ENCODE assay signal across 1 cellular context in genomic region chr4:148634476-148634875, GRCh38.
TF ChIP-seq lines count a peak whose summit lies in the region.

No MANE protein-coding gene starts in this region.

TF ChIP-seq in IMR-90, 13 proteins besides CTCF, POLR2A, EP300 and RAD21 (continued from another document):
- no peak for TF ChIP-seq NFE2L2 (IDR thresholded peaks at IDR 0.05; ENCODE audit: low read depth, low read length)
- TF ChIP-seq SMC3 (IDR thresholded peaks at IDR 0.05; ENCODE audit: low read depth, low read length), result no peak
- TF ChIP-seq ELK1 (IDR thresholded peaks at IDR 0.05; ENCODE audit: borderline replicate concordance, low read depth, low read length), result no peak
- no peak for TF ChIP-seq MAFK (IDR thresholded peaks at IDR 0.05; ENCODE audit: low read depth, low read length)
- no peak for TF ChIP-seq RFX5 (IDR thresholded peaks at IDR 0.05; ENCODE audit: low read depth, low read length)
- TF ChIP-seq CEBPB (IDR thresholded peaks at IDR 0.05; ENCODE audit: low read depth, low read length), result no peak
- no peak for TF ChIP-seq BHLHE40 (IDR thresholded peaks at IDR 0.05; ENCODE audit: low read depth, low read length)
- no peak for TF ChIP-seq MAZ (IDR thresholded peaks at IDR 0.05; ENCODE audit: borderline replicate concordance, low read depth, low read length)
- TF ChIP-seq MXI1 (IDR thresholded peaks at IDR 0.05; ENCODE audit: borderline replicate concordance, low read depth, low read length), result no peak
- no peak for TF ChIP-seq RCOR1 (IDR thresholded peaks at IDR 0.05; ENCODE audit: insufficient replicate concordance, low read length)
